18 cellular contexts compared by ENCODE assay signal in genomic region chr10:59688921-59689351, GRCh38.
A peak's percentile ranks its signal among the peaks of the same experiment; 100 is the strongest.
DNase-seq lines count a peak whose midpoint lies in the region; ATAC-seq and TF ChIP-seq lines count a peak whose summit lies in the region.
"Had no signal": no experiment of that assay in that cellular context is flagged by ENCODE, and none has a peak within 500 bp of the region (broad histone marks: within the 10 kb centered on the region; RNA-seq: fewer than 3 reads in every experiment).

No MANE protein-coding gene starts in this region.

- H3K4me3 ChIP-seq in NB4 (ENCODE audit: low read depth, low read length), result no peak overlapping the region
- H3K4me3 ChIP-seq: esophagus muscularis mucosa, heart right ventricle, pancreas, uterus had no signal

- no peak for TF ChIP-seq POLR2A in NB4 (IDR thresholded peaks at IDR 0.05; ENCODE audit: extremely low read depth, insufficient read length)

- no peak for TF ChIP-seq CTCF in NB4 (IDR thresholded peaks at IDR 0.05; ENCODE audit: low read depth, low read length)

- ATAC-seq in HG02981 (IDR thresholded peaks at IDR 0.05; ENCODE audit: unreplicated experiment), result peak; percentile 61
- no peak for ATAC-seq in HG03025 (IDR thresholded peaks at IDR 0.05; ENCODE audit: low FRiP score, unreplicated experiment)
- ATAC-seq in GM18520 (IDR thresholded peaks at IDR 0.05; ENCODE audit: unreplicated experiment), result no peak
- ATAC-seq: HCT116, heart right ventricle, pancreas had no signal

- DNase-seq in COLO829 (ENCODE audit: low spot score) (peak; percentile 20), NB4 (ENCODE audit: low read depth) (peak; percentile 37), kidney tubule cell (ENCODE audit: low spot score) (peak; percentile 40), NCI-H2107 treated with DMSO at 0.1 percent for 48 hours (lab: John Stamatoyannopoulos, UW; ENCODE audit: unreplicated experiment) (no peak), NCI-H345 treated with DMSO at 0.1 percent for 48 hours (lab: John Stamatoyannopoulos, UW; ENCODE audit: unreplicated experiment) (no peak)
- DNase-seq: activated effector memory CD4-positive, alpha-beta T cell treated with anti-CD3 and anti-CD28 coated beads, Interleukin-2, amount 50 U/mL, for 16 hours; anterior cingulate cortex; heart right ventricle; NCI-H1092 treated with DMSO at 0.1 percent for 48 hours; pancreas; small intestine; stimulated activated naive CD4-positive, alpha-beta T cell; uterus had no signal

Comparison
In these comparisons a context has a peak if more than half of its experiments do, and no peak if none do; other contexts are left out.
1. DNase-seq: peak in COLO829 (single experiment), NB4 (single experiment) and kidney tubule cell (single experiment); none in NCI-H2107 treated with DMSO at 0.1 percent for 48 hours (single experiment) and NCI-H345 treated with DMSO at 0.1 percent for 48 hours (single experiment).